In the genomic region with DNA sequence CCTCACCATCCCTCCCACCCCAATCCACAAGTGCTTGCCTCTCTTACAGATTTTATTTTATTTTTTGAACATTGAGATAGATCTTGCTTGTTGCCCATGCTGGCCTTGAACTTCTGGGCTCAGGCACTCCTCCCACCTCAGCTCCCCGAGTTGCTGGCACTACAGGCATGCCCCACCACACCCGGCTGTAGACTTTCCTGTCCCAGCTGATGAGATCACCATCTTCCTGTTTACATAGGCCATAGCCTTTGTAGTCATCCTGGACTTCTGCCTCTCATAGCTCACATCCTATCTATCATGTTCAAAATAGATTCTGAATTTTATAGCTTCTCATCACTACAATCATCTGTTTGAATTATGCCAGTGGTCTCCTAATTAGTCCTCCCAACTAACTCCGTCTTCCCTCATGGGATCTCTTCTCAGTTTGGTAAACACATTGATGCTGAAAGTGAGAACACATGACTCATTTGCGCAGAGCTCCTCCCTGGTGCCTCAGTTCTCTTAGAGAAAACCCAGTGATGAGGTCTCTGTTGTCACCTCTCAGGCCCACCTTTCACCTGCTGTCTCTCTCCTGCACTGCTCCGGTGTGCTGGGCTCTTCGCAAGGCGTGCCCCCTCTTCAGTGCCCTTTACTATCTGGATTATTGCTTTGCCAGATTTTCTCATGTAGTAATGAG, we compare ENCODE assay signal across 13 cellular contexts.
A peak's percentile ranks its signal among the peaks of the same experiment; 100 is the strongest.
DNase-seq lines count a peak whose midpoint lies in the region; ATAC-seq, FAIRE-seq and TF ChIP-seq lines count a peak whose summit lies in the region.
"Had no signal": no experiment of that assay in that cellular context is flagged by ENCODE, and none has a peak within 500 bp of the region (broad histone marks: within the 10 kb centered on the region; RNA-seq: fewer than 3 reads in every experiment).

No MANE protein-coding gene starts in this region.

- no peak overlapping the region for H3K4me3 Mint-ChIP-seq in activated naive CD4-positive, alpha-beta T cell treated with anti-CD3 and anti-CD28 coated beads for 36 hours
- H3K4me3 Mint-ChIP-seq in stimulated activated naive B cell treated with anti-CD40 and anti-IgM and Interleukin-4, amounts not matched to agents 10 μg/mL and 1 μg/mL and 100 μg/mL, for 72 hours, result no peak overlapping the region
- H3K4me3 Mint-ChIP-seq: memory B cell had no signal

- intact Hi-C loops in activated naive CD4-positive, alpha-beta T cell treated with anti-CD3 and anti-CD28 coated beads for 36 hours (cut with micrococcal nuclease), result no loop called here
- intact Hi-C loops in endothelial cell of umbilical vein (cut with micrococcal nuclease) (loop anchor here (5.0 to 10.0 kb wide), 2 partner anchors 64 to 118 kb away; no protein-coding TSS in a partner anchor), kidney (cut with DNase I) (no loop called here)

- H3K36me3 ChIP-seq in endothelial cell of umbilical vein (ENCODE audit: control insufficient read depth in 2 of 2, extremely low read depth in 1 of 2, insufficient read depth in 2 of 2, low read length in 2 of 2) (no peaks in the 10 kb centered on the region), small intestine (ENCODE audit: control insufficient read depth in 2 of 2, insufficient read depth in 2 of 2, low read length in 2 of 2) (peaks cover 0 to 2% of the 10 kb centered on the region in 2 donors), MM.1S (replicated peaks; ENCODE audit: insufficient read depth, low read length) (no peaks in the 10 kb centered on the region), kidney (ENCODE audit: control insufficient read depth in 1 of 2, insufficient read depth in 2 of 2, low read length in 2 of 2) (no peaks in the 10 kb centered on the region)

- no peak overlapping the region for H3K4me3 ChIP-seq in endothelial cell of umbilical vein (replicated peaks in 1 of 3; ENCODE audit: insufficient read depth in 1 of 3, low read depth in 1 of 3, low read length in 3 of 3)
- no peak overlapping the region for H3K4me3 ChIP-seq in small intestine (ENCODE audit: low read depth in 1 of 2, low read length in 2 of 2)
- no peak overlapping the region for H3K4me3 ChIP-seq in MM.1S (ENCODE audit: low read length)
- no peak overlapping the region for H3K4me3 ChIP-seq in kidney (ENCODE audit: low read length in 2 of 2)
- H3K4me3 ChIP-seq: BLaER1 treated with 17β-estradiol and CSF1 and Interleukin-3, amounts not matched to agents 10 nM and 100 nM; SK-N-MC had no signal

- H3K27me3 ChIP-seq in endothelial cell of umbilical vein (ENCODE audit: control insufficient read depth in 2 of 2, insufficient read depth in 2 of 2, low read length in 2 of 2) (no peaks in the 10 kb centered on the region), small intestine (ENCODE audit: control insufficient read depth in 2 of 2, insufficient read depth in 2 of 2, low read length in 2 of 2) (no peaks in the 10 kb centered on the region), MM.1S (replicated peaks; ENCODE audit: insufficient read depth, low read length) (no peaks in the 10 kb centered on the region)
- H3K27me3 ChIP-seq: BLaER1 treated with 17β-estradiol and CSF1 and Interleukin-3, amounts not matched to agents 10 nM and 100 nM had no signal

- TSS peak; percentile 74 for BruUV-seq in endothelial cell of umbilical vein (replicated peaks; lab: Mats Ljungman, UMichigan)

- no peak overlapping the region for H3K9ac ChIP-seq in endothelial cell of umbilical vein (replicated peaks; ENCODE audit: extremely low read depth, insufficient read depth, low read length)
- no peak overlapping the region for H3K9ac ChIP-seq in MM.1S (ENCODE audit: low read length)
- no peak overlapping the region for H3K9ac ChIP-seq in kidney (ENCODE audit: low read length in 2 of 2)
- H3K9ac ChIP-seq: BLaER1 treated with 17β-estradiol and CSF1 and Interleukin-3, amounts not matched to agents 10 nM and 100 nM had no signal

- peak overlapping the region; percentile 47 for H3K27ac ChIP-seq in endothelial cell of umbilical vein (ENCODE audit: insufficient read depth, low read depth, low read length)
- H3K27ac ChIP-seq in small intestine (ENCODE audit: low read depth in 1 of 2, low read length in 1 of 2), result no peak overlapping the region
- H3K27ac ChIP-seq in MM.1S (ENCODE audit: low read length), result no peak overlapping the region
- no peak overlapping the region for H3K27ac ChIP-seq in kidney (ENCODE audit: low read depth in 2 of 2, low read length in 2 of 2)
- H3K27ac ChIP-seq: BLaER1 treated with 17β-estradiol and CSF1 and Interleukin-3, amounts not matched to agents 10 nM and 100 nM; SK-N-MC had no signal

- CTCF ChIA-PET in activated naive CD4-positive, alpha-beta T cell treated with anti-CD3 and anti-CD28 coated beads for 36 hours (lab: Charles Lee), result no interaction called here
- CTCF ChIA-PET in endothelial cell of umbilical vein (lab: Charles Lee), result interaction anchor here (0.8 to 1.2 kb wide), 3 partner anchors 9 to 108 kb away, joined by 3 to 4 read pairs (median 3); no protein-coding TSS in a partner anchor

- H2AFZ ChIP-seq in endothelial cell of umbilical vein (ENCODE audit: low read depth, low read length) (peak overlapping the region; percentile 7), MM.1S (ENCODE audit: low read length) (no peak overlapping the region)

- H3K9me3 ChIP-seq in endothelial cell of umbilical vein (replicated peaks; ENCODE audit: control insufficient read depth, insufficient read depth, low read length) (no peaks in the 10 kb centered on the region), small intestine (ENCODE audit: control insufficient read depth, low read depth) (no peaks in the 10 kb centered on the region), MM.1S (replicated peaks; ENCODE audit: insufficient read depth, low read length) (no peaks in the 10 kb centered on the region), kidney (ENCODE audit: control insufficient read depth in 1 of 2, low read length in 2 of 2) (no peaks in the 10 kb centered on the region)
- H3K9me3 ChIP-seq: BLaER1 treated with 17β-estradiol and CSF1 and Interleukin-3, amounts not matched to agents 10 nM and 100 nM had no signal

- 73 to 78% (median 75%) methylated on average over 7 of the region's 7 CpGs for WGBS in small intestine, 3 donors

- POLR2A ChIA-PET in endothelial cell of umbilical vein (lab: Charles Lee), result no interaction called here

- peaks cover 21% of the 10 kb centered on the region for H3K4me1 Mint-ChIP-seq in activated naive CD4-positive, alpha-beta T cell treated with anti-CD3 and anti-CD28 coated beads for 36 hours (ENCODE audit: low read depth)
- peaks cover 0 to 3% of the 10 kb centered on the region in 2 donors for H3K4me1 Mint-ChIP-seq in stimulated activated naive B cell treated with anti-CD40 and anti-IgM and Interleukin-4, amounts not matched to agents 10 μg/mL and 1 μg/mL and 100 μg/mL, for 72 hours

- TF ChIP-seq CTCF in endothelial cell of umbilical vein (IDR thresholded peaks at IDR 0.05; ENCODE audit: extremely low read depth in 1 of 2, insufficient read depth in 1 of 2, low read depth in 1 of 2, low read length in 2 of 2), result no peak
- TF ChIP-seq CTCF in MM.1S (IDR thresholded peaks at IDR 0.05; ENCODE audit: low read length), result no peak
- TF ChIP-seq CTCF in kidney (IDR thresholded peaks at IDR 0.05; ENCODE audit: borderline replicate concordance, extremely low read depth, insufficient read depth), result no peak

- no peaks in the 10 kb centered on the region for H3F3A ChIP-seq in MM.1S (ENCODE audit: insufficient read depth, low read length)

- no peaks in the 10 kb centered on the region for H3K9me1 ChIP-seq in endothelial cell of umbilical vein (replicated peaks; ENCODE audit: control insufficient read depth, extremely low read depth, insufficient read depth, low read length)

- H3K27ac Mint-ChIP-seq in activated naive CD4-positive, alpha-beta T cell treated with anti-CD3 and anti-CD28 coated beads for 36 hours, result no peak overlapping the region
- H3K27ac Mint-ChIP-seq in stimulated activated naive B cell treated with anti-CD40 and anti-IgM and Interleukin-4, amounts not matched to agents 10 μg/mL and 1 μg/mL and 100 μg/mL, for 72 hours, result no peak overlapping the region
- H3K27ac Mint-ChIP-seq: memory B cell had no signal

- H3K79me2 ChIP-seq in endothelial cell of umbilical vein (ENCODE audit: control insufficient read depth, insufficient read depth, low read length), result no peaks in the 10 kb centered on the region
- no peaks in the 10 kb centered on the region for H3K79me2 ChIP-seq in MM.1S (ENCODE audit: low read length)

- no peaks in the 10 kb centered on the region for H3K9me3 Mint-ChIP-seq in activated naive CD4-positive, alpha-beta T cell treated with anti-CD3 and anti-CD28 coated beads for 36 hours
- H3K9me3 Mint-ChIP-seq in stimulated activated naive B cell treated with anti-CD40 and anti-IgM and Interleukin-4, amounts not matched to agents 10 μg/mL and 1 μg/mL and 100 μg/mL, for 72 hours, result no peaks in the 10 kb centered on the region
- H3K9me3 Mint-ChIP-seq: memory B cell had no signal

- H3K36me3 Mint-ChIP-seq in activated naive CD4-positive, alpha-beta T cell treated with anti-CD3 and anti-CD28 coated beads for 36 hours (ENCODE audit: low read depth), result peaks cover 17% of the 10 kb centered on the region
- peaks cover 21 to 44% of the 10 kb centered on the region in 2 donors for H3K36me3 Mint-ChIP-seq in stimulated activated naive B cell treated with anti-CD40 and anti-IgM and Interleukin-4, amounts not matched to agents 10 μg/mL and 1 μg/mL and 100 μg/mL, for 72 hours

- no peaks in the 10 kb centered on the region for H3K9me2 ChIP-seq in MM.1S (replicated peaks; ENCODE audit: insufficient read depth, low read length)

- peak; percentile 11 for DNase-seq in activated naive CD4-positive, alpha-beta T cell treated with anti-CD3 and anti-CD28 coated beads for 36 hours
- DNase-seq in activated naive CD4-positive, alpha-beta T cell treated with anti-CD3 and anti-CD28 coated beads, Interleukin-2, amount 50 U/mL, for 16 hours, result no peak
- peak; percentile 21 for DNase-seq in RKO (ENCODE audit: low spot score)
- DNase-seq in endothelial cell of umbilical vein (ENCODE audit: low read depth, low spot score), result peak; percentile 58
- peak; percentile 11 for DNase-seq in small intestine
- DNase-seq in MM.1S, result no peak
- no peak for DNase-seq in kidney
- DNase-seq in stimulated activated naive B cell treated with anti-CD40 and anti-IgM and Interleukin-4, amounts not matched to agents 10 μg/mL and 1 μg/mL and 100 μg/mL, for 72 hours, result no peak

- no peaks in the 10 kb centered on the region for H3K27me3 Mint-ChIP-seq in activated naive CD4-positive, alpha-beta T cell treated with anti-CD3 and anti-CD28 coated beads for 36 hours (ENCODE audit: low read depth)
- H3K27me3 Mint-ChIP-seq in stimulated activated naive B cell treated with anti-CD40 and anti-IgM and Interleukin-4, amounts not matched to agents 10 μg/mL and 1 μg/mL and 100 μg/mL, for 72 hours, result no peaks in the 10 kb centered on the region
- H3K27me3 Mint-ChIP-seq: memory B cell had no signal

- no peak for ATAC-seq in stimulated activated naive B cell treated with anti-CD40 and anti-IgM and Interleukin-4, amounts not matched to agents 10 μg/mL and 1 μg/mL and 100 μg/mL, for 72 hours (replicated peaks)
- ATAC-seq: sciatic nerve had no signal

- TF ChIP-seq POLR2A in endothelial cell of umbilical vein (IDR thresholded peaks at IDR 0.05; ENCODE audit: low read depth, low read length), result no peak

- H4K20me1 ChIP-seq in endothelial cell of umbilical vein (replicated peaks; ENCODE audit: control insufficient read depth, extremely low read depth, insufficient read depth, low read length), result no peaks in the 10 kb centered on the region
- no peaks in the 10 kb centered on the region for H4K20me1 ChIP-seq in MM.1S (ENCODE audit: insufficient read depth, low read length)

- dilution Hi-C loops in endothelial cell of umbilical vein (cut with MboI; ENCODE audit: extremely low pct_ligation_motif_present, low sequenced_read_pairs), result no loop called here

- H3K4me1 ChIP-seq in endothelial cell of umbilical vein (ENCODE audit: control insufficient read depth, extremely low read depth, insufficient read depth, low read length) (peaks cover 25% of the 10 kb centered on the region), small intestine (ENCODE audit: control insufficient read depth in 2 of 2, insufficient read depth in 1 of 2, low read depth in 1 of 2, low read length in 1 of 2) (peaks cover 0 to 2% of the 10 kb centered on the region in 2 donors), MM.1S (ENCODE audit: low read length) (no peaks in the 10 kb centered on the region), kidney (ENCODE audit: control insufficient read depth in 1 of 2, insufficient read depth in 1 of 2, low read depth in 1 of 2, low read length in 2 of 2) (no peaks in the 10 kb centered on the region)

- FAIRE-seq in endothelial cell of umbilical vein (lab: Jason Lieb, UNC) (peak; percentile 72), small intestine (lab: Jason Lieb, UNC) (no peak), kidney (lab: Jason Lieb, UNC) (no peak)
- FAIRE-seq: endometrium had no signal

- peak overlapping the region; percentile 34 for H3K4me2 ChIP-seq in endothelial cell of umbilical vein (ENCODE audit: insufficient read depth, low read length)
- no peak overlapping the region for H3K4me2 ChIP-seq in MM.1S (ENCODE audit: low read depth, low read length)

Comparison
In these comparisons a context has a peak if more than half of its experiments do, and no peak if none do; other contexts are left out.
1. DNase-seq: peak in activated naive CD4-positive, alpha-beta T cell treated with anti-CD3 and anti-CD28 coated beads for 36 hours (single experiment), RKO (single experiment), endothelial cell of umbilical vein (single experiment) and small intestine (single experiment); none in activated naive CD4-positive, alpha-beta T cell treated with anti-CD3 and anti-CD28 coated beads, Interleukin-2, amount 50 U/mL, for 16 hours (single experiment), MM.1S (single experiment), kidney (single experiment) and stimulated activated naive B cell treated with anti-CD40 and anti-IgM and Interleukin-4, amounts not matched to agents 10 μg/mL and 1 μg/mL and 100 μg/mL, for 72 hours (single experiment).